ENCODE assay signal across 8 cellular contexts in genomic region chr17:28743243-28744103, GRCh38. TPM values are rescaled to one million over a fixed set of nuclear protein-coding genes. Genes with fewer than 3 reads are reported as not detected.
DNase-seq lines count a peak whose midpoint lies in the region; ATAC-seq, FAIRE-seq and TF ChIP-seq lines count a peak whose summit lies in the region.

TSS of gene TRAF4 (plus strand) at chr17:28744011. CDS start at chr17:28744113, 102 bp downstream.

- CTCF ChIA-PET in GM10248 (lab: Yijun Ruan, JAX) = interaction anchor here (0.8 to 16.2 kb wide), 5 partner anchors 9 to 19 kb away, joined by 3 to 472 read pairs (median 4); partner anchors contain the start of genes NEK8 and TLCD1

- POLR2A ChIA-PET in GM10248 (lab: Yijun Ruan, JAX) = interaction anchor here (1.0 to 7.2 kb wide), 4 partner anchors 8 to 22 kb away, joined by 5 to 64 read pairs (median 6); partner anchors contain the start of genes NEK8 and TLCD1

- H2AFZ ChIP-seq in parathyroid adenoma = peak within 1 kb of the TSS; percentile 71

- FAIRE-seq in urothelium cell line (lab: Jason Lieb, UNC) = no peak

- peak within 1 kb of the TSS; percentile 99 for H3K4me2 ChIP-seq in parathyroid adenoma (ENCODE audit: low read length)

- peak; percentile 52 for ATAC-seq in HG02571 (IDR thresholded peaks at IDR 0.05; ENCODE audit: unreplicated experiment)

- peak within 1 kb of the TSS; percentile 83 for H3K4me3 ChIP-seq in parathyroid adenoma (ENCODE audit: low read depth, low read length)

- DNase-seq in GM10248 (ENCODE audit: extremely low spot score) (peak; percentile 89), NCI-H1092 (lab: John Stamatoyannopoulos, UW) (peak; percentile 78), SW480 (ENCODE audit: low spot score) (peak; percentile 97), cardiac septum (ENCODE audit: low spot score) (peak; percentile 87), urothelium cell line (ENCODE audit: low spot score) (peak; percentile 91)

- TF ChIP-seq CTCF in GM10248 (IDR thresholded peaks at IDR 0.05; ENCODE audit: control extremely low read depth, extremely low read depth, low read depth, missing control alignments) (no peak), parathyroid adenoma (IDR thresholded peaks at IDR 0.05) (peak; percentile 16)

- H3K27me3 ChIP-seq in parathyroid adenoma (ENCODE audit: control insufficient read depth, insufficient read depth, low read length) = no peaks in the 10 kb centered on the region

- no peaks in the 10 kb centered on the region for H3K79me2 ChIP-seq in parathyroid adenoma

- H3K36me3 ChIP-seq in parathyroid adenoma (ENCODE audit: control insufficient read depth, insufficient read depth, low read length) = no peaks in the 10 kb centered on the region

- H3K4me1 ChIP-seq in parathyroid adenoma = peaks cover 17% of the 10 kb centered on the region

- H3K27ac ChIP-seq in adipose tissue (ENCODE audit: low read depth, low read length) (no peak within 1 kb of the TSS), parathyroid adenoma (peak within 1 kb of the TSS; percentile 70)

- intact Hi-C loops in cardiac septum (cut with DNase I) = loop anchor here (1.0 kb wide), 1 partner anchor 15 kb away; the partner anchor contains the start of gene NEK8

- no peak within 1 kb of the TSS for H3K9ac ChIP-seq in parathyroid adenoma

- no peaks in the 10 kb centered on the region for H3K9me3 ChIP-seq in parathyroid adenoma (ENCODE audit: control insufficient read depth, low read length)

- WGBS in adipose tissue, 3 donors = 1 to 2% (median 1%) methylated on average over 48 to 70 of the region's 70 CpGs

RNA-seq across cellular contexts. Expression of gene TRAF4, which starts in this region (rescaled TPM):
- polyA plus RNA-seq in adipose tissue = 10 to 100 TPM; 10.9 to 22.7 (median 19.5) TPM
- total RNA-seq in cardiac septum = 2.8 TPM
